Comparison of ENCODE assay signal across 8 cellular contexts in the genomic region with DNA sequence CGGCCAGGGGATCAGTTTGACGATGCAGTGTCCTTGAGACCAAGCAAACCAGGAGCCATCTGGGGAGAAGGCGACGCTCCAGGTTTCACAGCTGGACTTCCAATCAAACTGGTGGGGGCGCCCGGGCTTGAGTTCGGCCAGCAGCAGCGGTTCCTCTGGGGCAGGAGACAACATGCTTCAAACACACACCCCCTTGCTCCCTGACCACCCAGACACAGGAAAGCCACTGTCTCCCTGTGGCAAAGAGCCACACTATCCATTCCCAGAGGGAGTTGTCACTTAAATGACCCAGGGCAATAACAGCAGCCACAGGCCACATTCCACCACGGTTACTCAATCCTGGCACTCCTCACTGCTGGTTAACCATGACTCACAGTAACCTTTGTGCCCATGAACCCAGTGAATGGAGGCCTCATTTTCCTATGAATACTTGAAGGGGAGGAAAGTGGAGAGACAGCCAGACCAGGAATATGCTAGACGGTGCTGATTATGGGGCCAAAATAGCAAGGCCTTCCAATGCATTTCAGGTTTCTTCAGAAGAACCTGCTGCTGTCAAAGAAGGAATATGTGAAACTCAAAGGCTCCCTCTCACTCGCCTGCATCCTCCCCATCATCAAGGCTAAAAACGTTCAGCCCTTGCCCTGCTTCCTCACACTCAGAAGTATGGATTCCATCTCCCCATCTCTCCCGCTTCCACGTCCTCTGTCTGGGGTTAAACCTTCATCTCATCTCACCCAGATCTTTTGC. TPM values are rescaled to one million over a fixed set of nuclear protein-coding genes. Genes with fewer than 3 reads are reported as not detected.
DNase-seq lines count a peak whose midpoint lies in the region; ATAC-seq and TF ChIP-seq lines count a peak whose summit lies in the region.

No MANE protein-coding gene starts in this region.

- no peaks in the 10 kb centered on the region for H3K27me3 Mint-ChIP-seq in activated T-helper 1 cell treated with anti-CD3 and anti-CD28 coated beads, Interleukin-12 subunit alpha, Interleukin-12 subunit beta, Interleukin-2, Interleukin-4 antibody, amounts not matched to agents 30 ng/mL and 10 ng/mL and 1 ng/mL, durations not matched to agents 14 hours and 24 hours and 36 hours (ENCODE audit: insufficient read depth)
- H3K27me3 Mint-ChIP-seq in progenitor cell of endocrine pancreas: no peaks in the 10 kb centered on the region

- H3K4me1 Mint-ChIP-seq in activated T-helper 1 cell treated with anti-CD3 and anti-CD28 coated beads, Interleukin-12 subunit alpha, Interleukin-12 subunit beta, Interleukin-2, Interleukin-4 antibody, amounts not matched to agents 30 ng/mL and 10 ng/mL and 1 ng/mL, durations not matched to agents 14 hours and 24 hours and 36 hours (ENCODE audit: low read depth): peaks cover 43% of the 10 kb centered on the region
- H3K4me1 Mint-ChIP-seq in progenitor cell of endocrine pancreas (ENCODE audit: low read depth): peaks cover 3% of the 10 kb centered on the region

- no peaks in the 10 kb centered on the region for H3K9me3 Mint-ChIP-seq in activated T-helper 1 cell treated with anti-CD3 and anti-CD28 coated beads, Interleukin-12 subunit alpha, Interleukin-12 subunit beta, Interleukin-2, Interleukin-4 antibody, amounts not matched to agents 30 ng/mL and 10 ng/mL and 1 ng/mL, durations not matched to agents 14 hours and 24 hours and 36 hours
- H3K9me3 Mint-ChIP-seq in progenitor cell of endocrine pancreas (ENCODE audit: low read depth): no peaks in the 10 kb centered on the region

- intact Hi-C loops in activated T-helper 1 cell treated with anti-CD3 and anti-CD28 coated beads, Interleukin-12 subunit alpha, Interleukin-12 subunit beta, Interleukin-2, Interleukin-4 antibody, amounts not matched to agents 30 ng/mL and 10 ng/mL and 1 ng/mL, durations not matched to agents 14 hours and 24 hours and 36 hours (cut with micrococcal nuclease): loop anchor here (1.0 kb wide), 3 partner anchors 8 to 17 kb away; no protein-coding TSS in a partner anchor
- intact Hi-C loops in Right ventricle myocardium inferior (cut with DNase I): no loop called here

- peak overlapping the region; percentile 87 for H3K27ac Mint-ChIP-seq in activated T-helper 1 cell treated with anti-CD3 and anti-CD28 coated beads, Interleukin-12 subunit alpha, Interleukin-12 subunit beta, Interleukin-2, Interleukin-4 antibody, amounts not matched to agents 30 ng/mL and 10 ng/mL and 1 ng/mL, durations not matched to agents 14 hours and 24 hours and 36 hours
- H3K27ac Mint-ChIP-seq in progenitor cell of endocrine pancreas: peak overlapping the region; percentile 66

- no peak for TF ChIP-seq CTCF in progenitor cell of endocrine pancreas (IDR thresholded peaks at IDR 0.05; ENCODE audit: unreplicated experiment)

- DNase-seq in activated T-cell treated with anti-CD3 and anti-CD28 coated beads for 48 hours (ENCODE audit: low read depth) (peak; percentile 50), activated T-cell treated with anti-CD3 and anti-CD28 coated beads for 4 hours (no peak), Right ventricle myocardium inferior (ENCODE audit: missing footprints) (peak; percentile 76), progenitor cell of endocrine pancreas (ENCODE audit: low spot score, unreplicated experiment) (no peak), NCI-H1436 treated with DMSO at 0.1 percent for 48 hours (lab: John Stamatoyannopoulos, UW) (no peak), Kasumi-1 (lab: John Stamatoyannopoulos, UW) (no peak)
- no peak for DNase-seq in activated T-helper 1 cell treated with anti-CD3 and anti-CD28 coated beads, Interleukin-12 subunit alpha, Interleukin-12 subunit beta, Interleukin-2, Interleukin-4 antibody, amounts not matched to agents 30 ng/mL and 10 ng/mL and 1 ng/mL, durations not matched to agents 14 hours and 24 hours and 36 hours (ENCODE audit: low spot score)

- peaks cover 40% of the 10 kb centered on the region for H3K36me3 Mint-ChIP-seq in activated T-helper 1 cell treated with anti-CD3 and anti-CD28 coated beads, Interleukin-12 subunit alpha, Interleukin-12 subunit beta, Interleukin-2, Interleukin-4 antibody, amounts not matched to agents 30 ng/mL and 10 ng/mL and 1 ng/mL, durations not matched to agents 14 hours and 24 hours and 36 hours (ENCODE audit: low read depth)
- peaks cover 12% of the 10 kb centered on the region for H3K36me3 Mint-ChIP-seq in progenitor cell of endocrine pancreas (ENCODE audit: insufficient read depth)

- no peak overlapping the region for H3K4me3 Mint-ChIP-seq in activated T-helper 1 cell treated with anti-CD3 and anti-CD28 coated beads, Interleukin-12 subunit alpha, Interleukin-12 subunit beta, Interleukin-2, Interleukin-4 antibody, amounts not matched to agents 30 ng/mL and 10 ng/mL and 1 ng/mL, durations not matched to agents 14 hours and 24 hours and 36 hours
- no peak overlapping the region for H3K4me3 Mint-ChIP-seq in progenitor cell of endocrine pancreas (ENCODE audit: low read depth)

- ATAC-seq in Right ventricle myocardium inferior: peak; percentile 95
- no peak for ATAC-seq in HG02763 (IDR thresholded peaks at IDR 0.05; ENCODE audit: unreplicated experiment)

RNA-seq across cellular contexts. Expression of gene WSB2, which starts 8.5 kb away (rescaled TPM):
- 122 and 127 TPM in 2 replicates for total RNA-seq in activated T-helper 1 cell treated with anti-CD3 and anti-CD28 coated beads, Interleukin-12 subunit alpha, Interleukin-12 subunit beta, Interleukin-2, Interleukin-4 antibody, amounts not matched to agents 30 ng/mL and 10 ng/mL and 1 ng/mL, durations not matched to agents 14 hours and 24 hours and 36 hours
- total RNA-seq in Right ventricle myocardium inferior (97.3 TPM), progenitor cell of endocrine pancreas (45.9 and 46.9 TPM in 2 replicates)

RNA-seq across cellular contexts. Expression of gene RFC5, which starts 36.0 kb away (rescaled TPM):
- 73.8 and 87.0 TPM in 2 replicates for total RNA-seq in activated T-helper 1 cell treated with anti-CD3 and anti-CD28 coated beads, Interleukin-12 subunit alpha, Interleukin-12 subunit beta, Interleukin-2, Interleukin-4 antibody, amounts not matched to agents 30 ng/mL and 10 ng/mL and 1 ng/mL, durations not matched to agents 14 hours and 24 hours and 36 hours
- 4.4 TPM for total RNA-seq in Right ventricle myocardium inferior
- 35.8 and 37.4 TPM in 2 replicates for total RNA-seq in progenitor cell of endocrine pancreas

RNA-seq across cellular contexts. Expression of gene VSIG10, which starts 51.3 kb away (rescaled TPM):
- 15.1 and 16.0 TPM in 2 replicates for total RNA-seq in activated T-helper 1 cell treated with anti-CD3 and anti-CD28 coated beads, Interleukin-12 subunit alpha, Interleukin-12 subunit beta, Interleukin-2, Interleukin-4 antibody, amounts not matched to agents 30 ng/mL and 10 ng/mL and 1 ng/mL, durations not matched to agents 14 hours and 24 hours and 36 hours
- total RNA-seq in Right ventricle myocardium inferior (12.4 TPM), progenitor cell of endocrine pancreas (31.5 and 33.8 TPM in 2 replicates)

Comparison
In these comparisons a context has a peak if more than half of its experiments do, and no peak if none do; other contexts are left out.
1. DNase-seq: peak in activated T-cell treated with anti-CD3 and anti-CD28 coated beads for 48 hours (single experiment) and Right ventricle myocardium inferior (single experiment); none in activated T-cell treated with anti-CD3 and anti-CD28 coated beads for 4 hours (single experiment), activated T-helper 1 cell treated with anti-CD3 and anti-CD28 coated beads, Interleukin-12 subunit alpha, Interleukin-12 subunit beta, Interleukin-2, Interleukin-4 antibody, amounts not matched to agents 30 ng/mL and 10 ng/mL and 1 ng/mL, durations not matched to agents 14 hours and 24 hours and 36 hours (single experiment), progenitor cell of endocrine pancreas (single experiment), NCI-H1436 treated with DMSO at 0.1 percent for 48 hours (single experiment) and Kasumi-1 (0 of 2).